10 cellular contexts compared by ENCODE assay signal in the genomic region with DNA sequence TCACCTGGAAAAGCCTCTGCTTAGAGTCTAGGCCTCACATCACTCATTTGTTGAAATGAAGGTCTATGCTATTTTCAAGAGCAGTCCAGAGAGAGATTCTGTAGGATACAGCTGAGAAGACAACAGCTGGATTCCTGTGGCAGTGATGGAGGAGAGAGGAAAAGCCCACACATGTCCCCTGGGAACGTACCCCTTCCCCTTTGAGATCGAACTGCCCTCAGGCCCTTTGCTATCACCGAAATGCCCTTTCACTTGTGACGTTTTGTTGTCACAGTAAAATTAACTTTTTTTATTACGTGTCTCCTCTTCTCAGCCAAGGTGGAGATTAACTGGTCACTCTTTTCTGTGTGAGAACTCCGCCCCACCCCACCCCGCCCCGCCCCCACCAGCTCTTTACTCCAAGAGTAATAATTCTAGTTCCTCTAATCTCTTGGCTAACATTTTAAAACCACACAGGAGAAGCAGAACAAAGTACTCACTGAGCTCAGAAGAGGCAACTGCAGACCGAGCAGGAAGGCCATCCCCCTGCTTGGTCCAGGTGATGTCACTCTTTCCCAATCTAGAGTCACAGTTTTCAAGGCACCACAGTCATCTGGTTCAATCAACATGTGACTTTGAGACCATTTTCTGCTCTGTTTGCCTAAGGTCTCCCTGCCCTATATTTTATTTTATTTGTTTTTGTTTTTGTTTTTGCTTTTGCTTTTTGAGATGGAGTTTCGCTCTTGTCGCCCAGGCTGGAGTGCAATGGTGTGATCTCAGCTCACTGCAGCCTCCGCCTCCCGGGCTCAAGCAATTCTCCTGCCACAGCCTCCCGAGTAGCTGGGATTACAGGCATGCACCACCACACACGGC.
DNase-seq lines count a peak whose midpoint lies in the region; ATAC-seq and TF ChIP-seq lines count a peak whose summit lies in the region.
"Had no signal": no experiment of that assay in that cellular context is flagged by ENCODE, and none has a peak within 500 bp of the region (broad histone marks: within the 10 kb centered on the region; RNA-seq: fewer than 3 reads in every experiment).

No MANE protein-coding gene starts in this region.

- 76 to 80% methylated on average over 15 of the region's 15 CpGs for WGBS in esophagus, 2 donors
- WGBS in stomach, 5 donors = 53 to 72% (median 66%) methylated on average over 15 of the region's 15 CpGs

- no peak for TF ChIP-seq CTCF in NB4 (IDR thresholded peaks at IDR 0.05; ENCODE audit: low read depth, low read length)
- no peak for TF ChIP-seq CTCF in stomach (IDR thresholded peaks at IDR 0.05)
- TF ChIP-seq CTCF in neural progenitor cell (IDR thresholded peaks at IDR 0.05) = no peak
- TF ChIP-seq CTCF in HFFc6 (IDR thresholded peaks at IDR 0.05) = no peak
- no peak for TF ChIP-seq CTCF in ascending aorta (IDR thresholded peaks at IDR 0.05)

- H3K4me1 ChIP-seq in esophagus (ENCODE audit: control insufficient read depth in 2 of 2, insufficient read depth in 2 of 2, low read length in 1 of 2) (peaks cover 0 to 5% of the 10 kb centered on the region in 2 donors), stomach (peaks cover 10 to 60% (median 46%) of the 10 kb centered on the region in 4 donors), neural progenitor cell (no peaks in the 10 kb centered on the region), ascending aorta (no peaks in the 10 kb centered on the region)

- peaks cover 11% of the 10 kb centered on the region for H3K4me1 Mint-ChIP-seq in neural progenitor cell
- peaks cover 62% of the 10 kb centered on the region for H3K4me1 Mint-ChIP-seq in HFFc6 (ENCODE audit: low read depth)

- no peak for TF ChIP-seq POLR2A in NB4 (IDR thresholded peaks at IDR 0.05; ENCODE audit: extremely low read depth, insufficient read length)
- no peak for TF ChIP-seq POLR2A in stomach (IDR thresholded peaks at IDR 0.05)

- H3K4me2 ChIP-seq in neural progenitor cell = no peak overlapping the region

- DNase-seq in NB4 (ENCODE audit: low read depth) (peak; percentile 87), stomach (no peak), neural progenitor cell (ENCODE audit: low spot score) (no peak), HFFc6 (no peak), ascending aorta (ENCODE audit: low spot score in 2 of 2) (no peak)
- DNase-seq: activated T-cell treated with anti-CD3 and anti-CD28 coated beads, Interleukin-2, amount 50 U/mL, for 24 hours had no signal

- no peak overlapping the region for H3K9ac ChIP-seq in neural progenitor cell

- no peaks in the 10 kb centered on the region for H3K79me2 ChIP-seq in neural progenitor cell (ENCODE audit: low read depth)

- intact Hi-C loops in stomach (cut with DNase I; ENCODE audit: low total_unique reads) (loop anchor here (10.0 kb wide), 1 partner anchor 165 kb away; no protein-coding TSS in a partner anchor), ascending aorta (cut with DNase I) (loop anchor here (5.0 kb wide), 1 partner anchor 172 kb away; a partner anchor contains a TSS)

- H3K27me3 Mint-ChIP-seq in neural progenitor cell (ENCODE audit: insufficient read depth, low read depth) (no peaks in the 10 kb centered on the region), HFFc6 (ENCODE audit: insufficient read depth) (no peaks in the 10 kb centered on the region; the same call in 1 of the 2 replicates)
- H3K27me3 Mint-ChIP-seq: activated T-cell treated with anti-CD3 and anti-CD28 coated beads, Interleukin-2, amount 50 U/mL, for 24 hours had no signal

- no peak overlapping the region for H2AFZ ChIP-seq in neural progenitor cell (replicated peaks)

- H3K27me3 ChIP-seq in esophagus (ENCODE audit: control insufficient read depth in 1 of 2, insufficient read depth in 2 of 2, low read length in 2 of 2) = no peaks in the 10 kb centered on the region
- H3K27me3 ChIP-seq in stomach = no peaks in the 10 kb centered on the region
- no peaks in the 10 kb centered on the region for H3K27me3 ChIP-seq in neural progenitor cell
- no peaks in the 10 kb centered on the region for H3K27me3 ChIP-seq in ascending aorta

- H3K4me3 Mint-ChIP-seq in neural progenitor cell (no peak overlapping the region), HFFc6 (no peak overlapping the region)
- H3K4me3 Mint-ChIP-seq: activated T-cell treated with anti-CD3 and anti-CD28 coated beads, Interleukin-2, amount 50 U/mL, for 24 hours; mesothelial cell of epicardium had no signal

- H3K9me3 Mint-ChIP-seq in neural progenitor cell = peaks cover 2% of the 10 kb centered on the region
- no peaks in the 10 kb centered on the region for H3K9me3 Mint-ChIP-seq in HFFc6
- H3K9me3 Mint-ChIP-seq: activated T-cell treated with anti-CD3 and anti-CD28 coated beads, Interleukin-2, amount 50 U/mL, for 24 hours; mesothelial cell of epicardium had no signal

- H3K27ac ChIP-seq in esophagus (ENCODE audit: low read depth in 2 of 2, low read length in 1 of 2) = peak overlapping the region; percentile 45 to 74
- peak overlapping the region; percentile 47 to 78 (median 74) for H3K27ac ChIP-seq in stomach
- no peak overlapping the region for H3K27ac ChIP-seq in neural progenitor cell
- H3K27ac ChIP-seq in ascending aorta = no peak overlapping the region

- H3K9me3 ChIP-seq in esophagus (ENCODE audit: control insufficient read depth in 2 of 2, insufficient read depth in 1 of 2, low read depth in 1 of 2, low read length in 1 of 2) = no peaks in the 10 kb centered on the region
- no peaks in the 10 kb centered on the region for H3K9me3 ChIP-seq in stomach
- no peaks in the 10 kb centered on the region for H3K9me3 ChIP-seq in neural progenitor cell (ENCODE audit: low read depth)
- H3K9me3 ChIP-seq in ascending aorta = no peaks in the 10 kb centered on the region

- H3K36me3 ChIP-seq in esophagus (ENCODE audit: control insufficient read depth in 2 of 2, insufficient read depth in 2 of 2, low read length in 1 of 2) (no peaks in the 10 kb centered on the region), stomach (no peaks in the 10 kb centered on the region), neural progenitor cell (no peaks in the 10 kb centered on the region), ascending aorta (no peaks in the 10 kb centered on the region)

- no peaks in the 10 kb centered on the region for H3K36me3 Mint-ChIP-seq in neural progenitor cell
- peaks cover 15% of the 10 kb centered on the region for H3K36me3 Mint-ChIP-seq in HFFc6 (ENCODE audit: low read depth)

- peak; percentile 47 for ATAC-seq in GM19372 (IDR thresholded peaks at IDR 0.05; ENCODE audit: low read depth, unreplicated experiment)
- ATAC-seq in GM19035 (IDR thresholded peaks at IDR 0.05; ENCODE audit: unreplicated experiment) = no peak

- H3K27ac Mint-ChIP-seq in neural progenitor cell (no peak overlapping the region), HFFc6 (no peak overlapping the region)
- H3K27ac Mint-ChIP-seq: activated T-cell treated with anti-CD3 and anti-CD28 coated beads, Interleukin-2, amount 50 U/mL, for 24 hours; mesothelial cell of epicardium had no signal

- no peaks in the 10 kb centered on the region for H3F3A ChIP-seq in neural progenitor cell (ENCODE audit: low read depth)

- H4K20me1 ChIP-seq in neural progenitor cell (ENCODE audit: low read depth) = no peaks in the 10 kb centered on the region

- H3K4me3 ChIP-seq in NB4 (ENCODE audit: low read depth, low read length) (no peak overlapping the region), esophagus (ENCODE audit: low read depth in 1 of 2, low read length in 2 of 2) (no peak overlapping the region), stomach (no peak overlapping the region), neural progenitor cell (no peak overlapping the region), ascending aorta (no peak overlapping the region)

- TF ChIP-seq EP300 in stomach (IDR thresholded peaks at IDR 0.05) = no peak

Comparison
In these comparisons a context has a peak if more than half of its experiments do, and no peak if none do; other contexts are left out.
1. H3K27ac ChIP-seq: peak in esophagus (2 of 2) and stomach (5 of 5); none in neural progenitor cell (single experiment) and ascending aorta (0 of 2).